ENCODE assay signal across 26 cellular contexts in genomic region chr3:72481542-72481941, GRCh38. TPM values are rescaled to one million over a fixed set of nuclear protein-coding genes. Genes with fewer than 3 reads are reported as not detected.
DNase-seq lines count a peak whose midpoint lies in the region; ATAC-seq and TF ChIP-seq lines count a peak whose summit lies in the region.
"Had no signal": no experiment of that assay in that cellular context is flagged by ENCODE, and none has a peak within 500 bp of the region (broad histone marks: within the 10 kb centered on the region; RNA-seq: fewer than 3 reads in every experiment).

No MANE protein-coding gene starts in this region.

- POLR2A ChIA-PET in Caco-2 (lab: Charles Lee): no interaction called here
- POLR2A ChIA-PET in activated CD4-positive, alpha-beta memory T cell treated with anti-CD3 and anti-CD28 coated beads for 36 hours (lab: Charles Lee): interaction anchor here (1.7 to 2.2 kb wide), 2 partner anchors 34 to 482 kb away, joined by 3 to 6 read pairs; partner anchors contain the start of gene RYBP

- no peaks in the 10 kb centered on the region for H3K9me3 Mint-ChIP-seq in activated T-cell treated with anti-CD3 and anti-CD28 coated beads, Interleukin-2, amount 50 U/mL, for 4 hours
- H3K9me3 Mint-ChIP-seq in Caco-2 (ENCODE audit: unreplicated experiment): no peaks in the 10 kb centered on the region
- H3K9me3 Mint-ChIP-seq in activated CD4-positive, alpha-beta memory T cell treated with anti-CD3 and anti-CD28 coated beads for 36 hours: peaks cover 27% of the 10 kb centered on the region
- H3K9me3 Mint-ChIP-seq: immature natural killer cell, neural progenitor cell had no signal

- no peaks in the 10 kb centered on the region for H3K36me3 ChIP-seq in Caco-2 (ENCODE audit: control insufficient read depth, insufficient read depth, low read length)
- H3K36me3 ChIP-seq: BE2C, left lung, neural progenitor cell, transverse colon had no signal

- BruUV-seq in Caco-2 (replicated peaks; lab: Mats Ljungman, UMichigan): no TSS peak

- H3K36me3 Mint-ChIP-seq in activated T-cell treated with anti-CD3 and anti-CD28 coated beads, Interleukin-2, amount 50 U/mL, for 4 hours (ENCODE audit: insufficient read depth): peaks cover 5% of the 10 kb centered on the region
- no peaks in the 10 kb centered on the region for H3K36me3 Mint-ChIP-seq in Caco-2 (ENCODE audit: insufficient read depth, unreplicated experiment)
- H3K36me3 Mint-ChIP-seq in activated CD4-positive, alpha-beta memory T cell treated with anti-CD3 and anti-CD28 coated beads for 36 hours: peaks cover 25% of the 10 kb centered on the region
- H3K36me3 Mint-ChIP-seq: immature natural killer cell, neural progenitor cell had no signal

- CTCF ChIA-PET in Caco-2 (lab: Charles Lee): no interaction called here
- CTCF ChIA-PET in activated CD4-positive, alpha-beta memory T cell treated with anti-CD3 and anti-CD28 coated beads for 36 hours (lab: Charles Lee): interaction anchor here (1.4 to 2.3 kb wide), 2 partner anchors 39 kb away, joined by 3 to 7 read pairs; no protein-coding TSS in a partner anchor

- intact Hi-C loops in Caco-2 (cut with micrococcal nuclease; ENCODE audit: unreplicated experiment): no loop called here
- intact Hi-C loops in activated CD4-positive, alpha-beta memory T cell treated with anti-CD3 and anti-CD28 coated beads for 36 hours (cut with micrococcal nuclease): loop anchor here (1.0 to 10.0 kb wide), 6 partner anchors 54 to 759 kb away; no protein-coding TSS in a partner anchor
- intact Hi-C loops in left cardiac atrium (cut with DNase I): no loop called here

- peaks cover 9% of the 10 kb centered on the region for H3K4me1 ChIP-seq in Caco-2
- H3K4me1 ChIP-seq: BE2C had no signal

- no peak for TF ChIP-seq CTCF in Caco-2 (IDR thresholded peaks at IDR 0.05; ENCODE audit: insufficient read depth in 1 of 2, low read depth in 1 of 2, low read length in 1 of 2, severe bottlenecking in 1 of 2, unreplicated experiment in 1 of 2)

- peaks cover 48% of the 10 kb centered on the region for H3K4me1 Mint-ChIP-seq in activated T-cell treated with anti-CD3 and anti-CD28 coated beads, Interleukin-2, amount 50 U/mL, for 4 hours (ENCODE audit: low read depth)
- peaks cover 11% of the 10 kb centered on the region for H3K4me1 Mint-ChIP-seq in Caco-2 (ENCODE audit: low read depth, unreplicated experiment)
- H3K4me1 Mint-ChIP-seq in activated CD4-positive, alpha-beta memory T cell treated with anti-CD3 and anti-CD28 coated beads for 36 hours (ENCODE audit: low read depth): peaks cover 74% of the 10 kb centered on the region

- peak overlapping the region; percentile 48 for H3K27ac Mint-ChIP-seq in Caco-2 (ENCODE audit: unreplicated experiment)
- H3K27ac Mint-ChIP-seq in activated CD4-positive, alpha-beta memory T cell treated with anti-CD3 and anti-CD28 coated beads for 36 hours: peak overlapping the region; percentile 95
- H3K27ac Mint-ChIP-seq: memory B cell, neural progenitor cell had no signal

- ATAC-seq in activated T-cell treated with anti-CD3 and anti-CD28 coated beads, Interleukin-2, amount 50 U/mL, for 4 hours: peak; percentile 39 to 50
- no peak for ATAC-seq in GM18858 (IDR thresholded peaks at IDR 0.05; ENCODE audit: unreplicated experiment)
- ATAC-seq in left cardiac atrium: no peak
- ATAC-seq: left lung, right cardiac atrium, Right ventricle myocardium inferior, T-helper 17 cell had no signal

- no peaks in the 10 kb centered on the region for H3K27me3 Mint-ChIP-seq in activated T-cell treated with anti-CD3 and anti-CD28 coated beads, Interleukin-2, amount 50 U/mL, for 4 hours (ENCODE audit: low read depth)
- no peaks in the 10 kb centered on the region for H3K27me3 Mint-ChIP-seq in Caco-2 (ENCODE audit: insufficient read depth, unreplicated experiment)
- no peaks in the 10 kb centered on the region for H3K27me3 Mint-ChIP-seq in activated CD4-positive, alpha-beta memory T cell treated with anti-CD3 and anti-CD28 coated beads for 36 hours

- no peak overlapping the region for H3K4me3 Mint-ChIP-seq in activated T-cell treated with anti-CD3 and anti-CD28 coated beads, Interleukin-2, amount 50 U/mL, for 4 hours
- H3K4me3 Mint-ChIP-seq in Caco-2 (ENCODE audit: unreplicated experiment): no peak overlapping the region
- peak overlapping the region; percentile 23 for H3K4me3 Mint-ChIP-seq in activated CD4-positive, alpha-beta memory T cell treated with anti-CD3 and anti-CD28 coated beads for 36 hours
- H3K4me3 Mint-ChIP-seq: immature natural killer cell, memory B cell, neural progenitor cell, T-helper 17 cell had no signal

- no peak overlapping the region for H3K4me3 ChIP-seq in Caco-2 (ENCODE audit: low read depth, low read length)
- H3K4me3 ChIP-seq: coronary artery, left lung, neural progenitor cell, smooth muscle cell, transverse colon had no signal

- no peak for DNase-seq in activated T-cell treated with anti-CD3 and anti-CD28 coated beads, Interleukin-2, amount 50 U/mL, for 4 hours
- no peak for DNase-seq in activated T-cell treated with anti-CD3 and anti-CD28 coated beads for 4 hours
- no peak for DNase-seq in Caco-2
- DNase-seq in activated CD4-positive, alpha-beta memory T cell treated with anti-CD3 and anti-CD28 coated beads for 36 hours: peak; percentile 50
- DNase-seq in kidney tubule cell (ENCODE audit: low spot score): peak; percentile 25
- no peak for DNase-seq in NCI-H1436 (lab: John Stamatoyannopoulos, UW)
- DNase-seq in left cardiac atrium: no peak
- DNase-seq: activated CD8-positive, alpha-beta memory T cell treated with anti-CD3 and anti-CD28 coated beads for 24 hours; BE2C; caudate nucleus; erythroblast; immature natural killer cell; left lung; NCI-H146; NCI-H345; posterior cingulate gyrus; right cardiac atrium; SK-N-SH; T-helper 17 cell; transverse colon had no signal

- no peaks in the 10 kb centered on the region for H3K27me3 ChIP-seq in Caco-2 (replicated peaks; ENCODE audit: control insufficient read depth, insufficient read depth, low read length)
- H3K27me3 ChIP-seq: BE2C, left lung, neural progenitor cell, transverse colon had no signal

- H3K9me3 ChIP-seq in Caco-2: no peaks in the 10 kb centered on the region
- H3K9me3 ChIP-seq: BE2C, left lung, SK-N-SH, transverse colon had no signal

RNA-seq across cellular contexts. Expression of gene RYBP, which starts 35.1 kb away (rescaled TPM):
- 10 to 100 TPM; 23.5 to 25.9 (median 25.8) TPM for total RNA-seq in activated T-cell treated with anti-CD3 and anti-CD28 coated beads, Interleukin-2, amount 50 U/mL, for 4 hours
- total RNA-seq in Caco-2 (2022): 13.2 and 13.9 TPM in 2 replicates
- 10 to 100 TPM; 36.5 to 37.0 TPM for total RNA-seq in activated CD4-positive, alpha-beta memory T cell treated with anti-CD3 and anti-CD28 coated beads for 36 hours
- 10 to 100 TPM in 1 of 2 donors, 1 to 10 TPM in 1; 8.7 to 10.3 TPM for total RNA-seq in left cardiac atrium

Comparison
In these comparisons a context has a peak if more than half of its experiments do, and no peak if none do; other contexts are left out.
1. ATAC-seq: peak in activated T-cell treated with anti-CD3 and anti-CD28 coated beads, Interleukin-2, amount 50 U/mL, for 4 hours (2 of 2); none in GM18858 (single experiment) and left cardiac atrium (0 of 2).
2. DNase-seq: peak in activated CD4-positive, alpha-beta memory T cell treated with anti-CD3 and anti-CD28 coated beads for 36 hours (single experiment) and kidney tubule cell (single experiment); none in activated T-cell treated with anti-CD3 and anti-CD28 coated beads, Interleukin-2, amount 50 U/mL, for 4 hours (single experiment), activated T-cell treated with anti-CD3 and anti-CD28 coated beads for 4 hours (single experiment), Caco-2 (0 of 2), NCI-H1436 (single experiment) and left cardiac atrium (single experiment).